14 cellular contexts compared by ENCODE assay signal in the genomic region with DNA sequence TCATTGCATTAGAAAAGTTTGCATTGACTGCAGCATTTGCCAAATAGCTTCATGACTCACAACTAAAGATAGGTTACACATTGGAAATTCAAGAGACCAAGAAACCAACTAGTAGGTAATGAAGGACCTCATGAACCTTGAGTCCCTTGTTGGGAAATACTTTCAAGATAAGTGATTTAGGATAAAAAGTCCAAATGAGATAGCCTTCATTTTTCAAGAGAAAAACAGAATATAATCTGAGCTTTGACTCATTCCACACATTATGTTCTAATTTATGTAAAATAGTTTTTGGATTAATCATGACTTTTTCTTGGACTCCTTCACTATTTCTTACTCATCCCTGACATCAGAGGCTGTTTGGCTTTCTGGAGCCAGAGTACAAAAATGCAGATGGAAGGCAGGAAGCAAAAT. TPM values are rescaled to one million over a fixed set of nuclear protein-coding genes. Genes with fewer than 3 reads are reported as not detected.
DNase-seq lines count a peak whose midpoint lies in the region; ATAC-seq and TF ChIP-seq lines count a peak whose summit lies in the region.
"Had no signal": no experiment of that assay in that cellular context is flagged by ENCODE, and none has a peak within 500 bp of the region (broad histone marks: within the 10 kb centered on the region; RNA-seq: fewer than 3 reads in every experiment).

No MANE protein-coding gene starts in this region.

- H3K4me3 ChIP-seq in GM23248 (peak overlapping the region; percentile 43; the same call in 1 of the 2 replicates), SK-N-SH (ENCODE audit: low read depth in 2 of 2, low read length in 1 of 2) (no peak overlapping the region), skeletal muscle cell (ENCODE audit: low read depth, low read length) (no peak overlapping the region), body of pancreas (no peak overlapping the region)
- H3K4me3 ChIP-seq: heart right ventricle, sigmoid colon, uterus had no signal

- intact Hi-C loops in Right ventricle myocardium inferior (cut with DNase I) (no loop called here), body of pancreas (cut with DNase I) (no loop called here)

- H2AFZ ChIP-seq in GM23248: peak overlapping the region; percentile 51; the same call in 1 of the 2 replicates
- peak overlapping the region; percentile 31; the same call in 1 of the 2 replicates for H2AFZ ChIP-seq in SK-N-SH (ENCODE audit: low read depth)

- H3K4me1 ChIP-seq in GM23248 (ENCODE audit: insufficient read depth): peaks cover 28% of the 10 kb centered on the region
- peaks cover 0 to 19% of the 10 kb centered on the region in 2 experiments; a peak in 3 of 4 replicates for H3K4me1 ChIP-seq in SK-N-SH (ENCODE audit: control insufficient read depth in 1 of 2, insufficient read depth in 2 of 2, low read depth in 1 of 2, low read length in 1 of 2)
- no peaks in the 10 kb centered on the region for H3K4me1 ChIP-seq in body of pancreas
- H3K4me1 ChIP-seq: heart right ventricle, sigmoid colon, uterus had no signal

- peak overlapping the region; percentile 70 for H3K27ac ChIP-seq in GM23248
- peak overlapping the region; percentile 69 to 95; a peak in 3 of 4 replicates for H3K27ac ChIP-seq in SK-N-SH (ENCODE audit: low read depth in 2 of 2, low read length in 1 of 2)
- H3K27ac ChIP-seq in body of pancreas: no peak overlapping the region
- H3K27ac ChIP-seq: sigmoid colon, uterus had no signal

- DNase-seq in GM23248 (peak; percentile 89), SK-N-SH (no peak), fibroblast of peridontal ligament (ENCODE audit: extremely low read depth) (peak; percentile 94), skeletal muscle cell (ENCODE audit: low read depth) (peak; percentile 51), islet precursor cell (no peak), Right ventricle myocardium inferior (ENCODE audit: missing footprints) (no peak), body of pancreas (no peak), NCI-H526 (lab: John Stamatoyannopoulos, UW) (no peak)
- DNase-seq: DMS53, heart right ventricle, sigmoid colon, uterus had no signal

- no peak for TF ChIP-seq POLR2A in body of pancreas (IDR thresholded peaks at IDR 0.05)

- H3K4me2 ChIP-seq in GM23248 (ENCODE audit: unreplicated experiment): peak overlapping the region; percentile 54
- H3K4me2 ChIP-seq in SK-N-SH: 0 out of 2 replicates have a peak overlapping the region, but pooled peaks have one; percentile 47

- H3K9ac ChIP-seq in GM23248 (peak overlapping the region; percentile 35; the same call in 1 of the 2 replicates), SK-N-SH (peak overlapping the region; percentile 47; the same call in 1 of the 2 replicates)

- TF ChIP-seq RAD21 in SK-N-SH (IDR thresholded peaks at IDR 0.05; ENCODE audit: low read length): no peak

- in situ Hi-C loops in GM23248 (cut with MboI): no loop called here

- no peaks in the 10 kb centered on the region for H3K9me3 ChIP-seq in GM23248 (ENCODE audit: low read depth)
- no peaks in the 10 kb centered on the region for H3K9me3 ChIP-seq in SK-N-SH
- no peaks in the 10 kb centered on the region for H3K9me3 ChIP-seq in body of pancreas
- H3K9me3 ChIP-seq: heart right ventricle, sigmoid colon, uterus had no signal

- H3K36me3 ChIP-seq in GM23248 (ENCODE audit: low read depth) (no peaks in the 10 kb centered on the region), SK-N-SH (replicated peaks in 1 of 2; ENCODE audit: control insufficient read depth in 1 of 2, insufficient read depth in 2 of 2, low read length in 1 of 2) (no peaks in the 10 kb centered on the region), body of pancreas (replicated peaks in 1 of 2; ENCODE audit: insufficient read depth in 1 of 2, low read depth in 2 of 2) (no peaks in the 10 kb centered on the region)
- H3K36me3 ChIP-seq: heart right ventricle, sigmoid colon, uterus had no signal

- peak in 1 of 2 experiments; percentile 87; a peak in 2 of 4 replicates for TF ChIP-seq EP300 in SK-N-SH (IDR thresholded peaks at IDR 0.05; ENCODE audit: borderline replicate concordance in 1 of 2, low read depth in 1 of 2, low read length in 1 of 2)

- CTCF ChIA-PET in SK-N-SH (lab: Yijun Ruan, JAX): interaction anchor here (1.0 kb wide), 1 partner anchor 15 kb away, joined by 3 read pairs; no protein-coding TSS in a partner anchor

- H3F3A ChIP-seq in GM23248 (ENCODE audit: insufficient read depth) (peaks cover 20% of the 10 kb centered on the region), SK-N-SH (replicated peaks; ENCODE audit: insufficient read depth) (peaks cover 30% of the 10 kb centered on the region)

- H3K9me2 ChIP-seq in GM23248 (ENCODE audit: insufficient read depth) (no peaks in the 10 kb centered on the region), SK-N-SH (no peaks in the 10 kb centered on the region)

- POLR2A ChIA-PET in SK-N-SH (lab: Yijun Ruan, JAX): no interaction called here

- H3K27me3 ChIP-seq in GM23248 (replicated peaks; ENCODE audit: insufficient read depth) (no peaks in the 10 kb centered on the region), SK-N-SH (ENCODE audit: insufficient read depth) (no peaks in the 10 kb centered on the region), body of pancreas (no peaks in the 10 kb centered on the region)
- H3K27me3 ChIP-seq: sigmoid colon, uterus had no signal

- TF ChIP-seq CTCF in SK-N-SH (IDR thresholded peaks at IDR 0.05) (no peak), body of pancreas (IDR thresholded peaks at IDR 0.05) (no peak)

- no peaks in the 10 kb centered on the region for H4K20me1 ChIP-seq in GM23248 (ENCODE audit: insufficient read depth)
- no peaks in the 10 kb centered on the region for H4K20me1 ChIP-seq in SK-N-SH (ENCODE audit: insufficient read depth)

- ATAC-seq in Right ventricle myocardium inferior (no peak), body of pancreas (no peak)
- ATAC-seq: heart right ventricle had no signal

- H3K79me2 ChIP-seq in GM23248 (ENCODE audit: insufficient read depth) (no peaks in the 10 kb centered on the region), SK-N-SH (ENCODE audit: insufficient read depth) (no peaks in the 10 kb centered on the region)

TF ChIP-seq in SK-N-SH, 30 proteins besides CTCF, POLR2A, EP300 and RAD21 (continues in another document):
- TF ChIP-seq, protein P1, sequence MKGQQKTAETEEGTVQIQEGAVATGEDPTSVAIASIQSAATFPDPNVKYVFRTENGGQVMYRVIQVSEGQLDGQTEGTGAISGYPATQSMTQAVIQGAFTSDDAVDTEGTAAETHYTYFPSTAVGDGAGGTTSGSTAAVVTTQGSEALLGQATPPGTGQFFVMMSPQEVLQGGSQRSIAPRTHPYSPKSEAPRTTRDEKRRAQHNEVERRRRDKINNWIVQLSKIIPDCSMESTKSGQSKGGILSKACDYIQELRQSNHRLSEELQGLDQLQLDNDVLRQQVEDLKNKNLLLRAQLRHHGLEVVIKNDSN (IDR thresholded peaks at IDR 0.05; ENCODE audit: borderline replicate concordance, low read depth): 0 out of 2 replicates have a peak, but pooled peaks have one; percentile 7
- TF ChIP-seq RFX5 (IDR thresholded peaks at IDR 0.05; ENCODE audit: low read length) (no peak), JUND (IDR thresholded peaks at IDR 0.05) (peak; percentile 92), FOXM1 (IDR thresholded peaks at IDR 0.05; ENCODE audit: low read depth) (peak; percentile 89), MEF2A (IDR thresholded peaks at IDR 0.05; ENCODE audit: borderline replicate concordance, low read depth) (0 out of 2 replicates have a peak, but pooled peaks have one; percentile 49), TEAD4 (IDR thresholded peaks at IDR 0.05; ENCODE audit: borderline replicate concordance, insufficient read depth) (peak; percentile 90), TAF1 (IDR thresholded peaks at IDR 0.05; ENCODE audit: borderline replicate concordance, low read depth, low read length) (no peak), NFIC (IDR thresholded peaks at IDR 0.05; ENCODE audit: borderline replicate concordance) (peak; percentile 96), POLR2AphosphoS5 (IDR thresholded peaks at IDR 0.05; ENCODE audit: low read depth, low read length) (peak; percentile 62; the same call in 1 of the 2 replicates), TCF12 (IDR thresholded peaks at IDR 0.05) (peak; percentile 91), YY1 (IDR thresholded peaks at IDR 0.05; ENCODE audit: low read depth) (peak; percentile 40; the same call in 1 of the 2 replicates), RXRA (IDR thresholded peaks at IDR 0.05; ENCODE audit: borderline replicate concordance, low read depth) (peak; percentile 60; the same call in 1 of the 2 replicates), ELF1 (IDR thresholded peaks at IDR 0.05) (no peak)
- TF ChIP-seq, protein P2, sequence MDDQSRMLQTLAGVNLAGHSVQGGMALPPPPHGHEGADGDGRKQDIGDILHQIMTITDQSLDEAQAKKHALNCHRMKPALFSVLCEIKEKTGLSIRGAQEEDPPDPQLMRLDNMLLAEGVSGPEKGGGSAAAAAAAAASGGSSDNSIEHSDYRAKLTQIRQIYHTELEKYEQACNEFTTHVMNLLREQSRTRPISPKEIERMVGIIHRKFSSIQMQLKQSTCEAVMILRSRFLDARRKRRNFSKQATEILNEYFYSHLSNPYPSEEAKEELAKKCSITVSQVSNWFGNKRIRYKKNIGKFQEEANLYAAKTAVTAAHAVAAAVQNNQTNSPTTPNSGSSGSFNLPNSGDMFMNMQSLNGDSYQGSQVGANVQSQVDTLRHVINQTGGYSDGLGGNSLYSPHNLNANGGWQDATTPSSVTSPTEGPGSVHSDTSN (IDR thresholded peaks at IDR 0.05): peak; percentile 80
- TF ChIP-seq, protein P3, sequence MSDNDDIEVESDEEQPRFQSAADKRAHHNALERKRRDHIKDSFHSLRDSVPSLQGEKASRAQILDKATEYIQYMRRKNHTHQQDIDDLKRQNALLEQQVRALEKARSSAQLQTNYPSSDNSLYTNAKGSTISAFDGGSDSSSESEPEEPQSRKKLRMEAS (IDR thresholded peaks at IDR 0.05; ENCODE audit: low read depth): 0 out of 2 replicates have a peak, but pooled peaks have one; percentile 9

RNA-seq across cellular contexts. Expression of a gene that starts 13.1 kb away (rescaled TPM):
- total RNA-seq in GM23248 (2014; rRNA removed; shearing (Covaris generic)): not detected in 2 replicates
- polyA plus RNA-seq in GM23248 (2016; fragmentation: Nextera tagmentation; extraction: Ambion mirVana) (not detected in 2 replicates), SK-N-SH (2012; rRNA removed) (0.06 and 0.07 TPM in 2 replicates)
- polyA plus RNA-seq in SK-N-SH (2012; cell fraction: cytosol; rRNA removed): 0.03 TPM in 2 replicates
- not detected in 2 replicates for polyA plus RNA-seq in SK-N-SH (2012; cell fraction: nucleus; rRNA removed)
- total RNA-seq in Right ventricle myocardium inferior (not detected), body of pancreas (not detected)
- total RNA-seq: activated T-helper 1 cell treated with anti-CD3 and anti-CD28 coated beads, Interleukin-12 subunit alpha, Interleukin-12 subunit beta, Interleukin-2, Interleukin-4 antibody, amounts not matched to agents 30 ng/mL and 10 ng/mL and 1 ng/mL, durations not matched to agents 14 hours and 24 hours and 36 hours; heart right ventricle; mononuclear cell had no signal

RNA-seq across cellular contexts. Expression of a gene that starts 54.9 kb away (rescaled TPM):
- total RNA-seq in GM23248 (2014; rRNA removed; shearing (Covaris generic)): not detected in 2 replicates
- polyA plus RNA-seq in GM23248 (2016; fragmentation: Nextera tagmentation; extraction: Ambion mirVana): not detected in 2 replicates
- not detected in 2 replicates for polyA plus RNA-seq in SK-N-SH (2012; rRNA removed)
- not detected in 2 replicates for polyA plus RNA-seq in SK-N-SH (2012; cell fraction: cytosol; rRNA removed)
- not detected in 2 replicates for polyA plus RNA-seq in SK-N-SH (2012; cell fraction: nucleus; rRNA removed)
- total RNA-seq in Right ventricle myocardium inferior: not detected
- not detected for total RNA-seq in body of pancreas
- total RNA-seq: activated T-helper 1 cell treated with anti-CD3 and anti-CD28 coated beads, Interleukin-12 subunit alpha, Interleukin-12 subunit beta, Interleukin-2, Interleukin-4 antibody, amounts not matched to agents 30 ng/mL and 10 ng/mL and 1 ng/mL, durations not matched to agents 14 hours and 24 hours and 36 hours; heart right ventricle; mononuclear cell; sigmoid colon; uterus had no signal
- polyA plus RNA-seq: heart right ventricle, sigmoid colon had no signal

Comparison
In these comparisons a context has a peak if more than half of its experiments do, and no peak if none do; other contexts are left out.
1. DNase-seq: peak in GM23248 (single experiment), fibroblast of peridontal ligament (single experiment) and skeletal muscle cell (single experiment); none in SK-N-SH (single experiment), islet precursor cell (single experiment), Right ventricle myocardium inferior (single experiment), body of pancreas (0 of 4) and NCI-H526 (0 of 2).
2. H3K27ac ChIP-seq: peak in GM23248 (single experiment) and SK-N-SH (2 of 2); none in body of pancreas (0 of 4).